In genomic region chr3:194029846-194030245, GRCh38 we compare ENCODE assay signal across 21 cellular contexts.
"Had no signal": no experiment of that assay in that cellular context is flagged by ENCODE, and none has a peak within 500 bp of the region (broad histone marks: within the 10 kb centered on the region; RNA-seq: fewer than 3 reads in every experiment).

No MANE protein-coding gene starts in this region.

- H3K9me3 Mint-ChIP-seq: activated naive CD4-positive, alpha-beta T cell treated with anti-CD3 and anti-CD28 coated beads, Interleukin-2, amount 50 U/mL, for 24 hours; dendritic cell treated with granulocyte-macrophage colony-stimulating factor and Interleukin-4, amounts not matched to agents 40 ng/mL and 50 ng/mL, for 4 days; natural killer cell treated with Interleukin-12 subunit alpha and Interleukin-12 subunit beta and Interleukin-15 and Interleukin-18, amount 100 ng/mL, for 72 hours; T-cell had no signal

- H3K27ac ChIP-seq: ascending aorta, neutrophil, parathyroid adenoma, thyroid gland, uterus had no signal

- H3K4me3 Mint-ChIP-seq: activated CD4-positive, alpha-beta T cell treated with anti-CD3 and anti-CD28 coated beads for 36 hours; activated naive CD4-positive, alpha-beta T cell treated with anti-CD3 and anti-CD28 coated beads, Interleukin-2, amount 50 U/mL, for 24 hours; dendritic cell treated with granulocyte-macrophage colony-stimulating factor and Interleukin-4, amounts not matched to agents 40 ng/mL and 50 ng/mL, for 4 days; natural killer cell treated with Interleukin-12 subunit alpha and Interleukin-12 subunit beta and Interleukin-15 and Interleukin-18, amount 100 ng/mL, for 72 hours; stimulated activated memory B cell treated with anti-CD40 and anti-IgM and Interleukin-4, amounts not matched to agents 10 μg/mL and 1 μg/mL and 100 μg/mL, for 72 hours; T-cell; WTC11 had no signal

- H3K4me3 ChIP-seq: ascending aorta, right lobe of liver, smooth muscle cell, thyroid gland, uterus had no signal

- H3K9me3 ChIP-seq: ascending aorta, neutrophil, right lobe of liver, thyroid gland, uterus had no signal

- H3K27me3 Mint-ChIP-seq: activated CD4-positive, alpha-beta T cell treated with anti-CD3 and anti-CD28 coated beads for 36 hours had no signal

- ATAC-seq: activated CD4-positive, alpha-beta T cell treated with anti-CD3 and anti-CD28 coated beads for 36 hours; natural killer cell treated with Interleukin-12 subunit alpha and Interleukin-12 subunit beta and Interleukin-15 and Interleukin-18, amount 100 ng/mL, for 72 hours; stimulated activated memory B cell treated with anti-CD40 and anti-IgM and Interleukin-4, amounts not matched to agents 10 μg/mL and 1 μg/mL and 100 μg/mL, for 72 hours; T-cell; WTC11 had no signal

- DNase-seq: activated CD4-positive, alpha-beta T cell treated with anti-CD3 and anti-CD28 coated beads for 36 hours; activated CD4-positive, alpha-beta T cell treated with anti-CD3 and anti-CD28 coated beads, Interleukin-2, amount 50 U/mL, for 48 hours; activated gamma-delta T cell; effector memory CD4-positive, alpha-beta T cell; head of caudate nucleus; kidney; mesendoderm; stimulated activated CD4-positive, alpha-beta T cell treated with anti-CD3 and anti-CD28 coated beads, Interleukin-4, amount 100 ng/mL, for 24 hours; T-cell; uterus had no signal

- H3K36me3 Mint-ChIP-seq: activated naive CD4-positive, alpha-beta T cell treated with anti-CD3 and anti-CD28 coated beads, Interleukin-2, amount 50 U/mL, for 24 hours; natural killer cell treated with Interleukin-12 subunit alpha and Interleukin-12 subunit beta and Interleukin-15 and Interleukin-18, amount 100 ng/mL, for 72 hours; stimulated activated memory B cell treated with anti-CD40 and anti-IgM and Interleukin-4, amounts not matched to agents 10 μg/mL and 1 μg/mL and 100 μg/mL, for 72 hours; T-cell; WTC11 had no signal

- H3K27me3 ChIP-seq: ascending aorta, right lobe of liver, thyroid gland, uterus had no signal

- H3K27ac Mint-ChIP-seq: activated CD4-positive, alpha-beta T cell treated with anti-CD3 and anti-CD28 coated beads for 36 hours; activated naive CD4-positive, alpha-beta T cell treated with anti-CD3 and anti-CD28 coated beads, Interleukin-2, amount 50 U/mL, for 24 hours; dendritic cell treated with granulocyte-macrophage colony-stimulating factor and Interleukin-4, amounts not matched to agents 40 ng/mL and 50 ng/mL, for 4 days; natural killer cell treated with Interleukin-12 subunit alpha and Interleukin-12 subunit beta and Interleukin-15 and Interleukin-18, amount 100 ng/mL, for 72 hours; stimulated activated memory B cell treated with anti-CD40 and anti-IgM and Interleukin-4, amounts not matched to agents 10 μg/mL and 1 μg/mL and 100 μg/mL, for 72 hours; T-cell; WTC11 had no signal

- H3K4me1 ChIP-seq: ascending aorta, parathyroid adenoma, uterus had no signal

- H3K36me3 ChIP-seq: ascending aorta, neutrophil, right lobe of liver, thyroid gland, uterus had no signal
